Comparison of ENCODE assay signal across 18 cellular contexts in genomic region chr2:10597956-10598355, GRCh38.
DNase-seq lines count a peak whose midpoint lies in the region; ATAC-seq and TF ChIP-seq lines count a peak whose summit lies in the region.
"Had no signal": no experiment of that assay in that cellular context is flagged by ENCODE, and none has a peak within 500 bp of the region (broad histone marks: within the 10 kb centered on the region; RNA-seq: fewer than 3 reads in every experiment).

No MANE protein-coding gene starts in this region.

- H3K9me3 ChIP-seq in suprapubic skin = no peaks in the 10 kb centered on the region

- peaks cover 13% of the 10 kb centered on the region for H3K9me3 Mint-ChIP-seq in nephron progenitor cell
- H3K9me3 Mint-ChIP-seq: CD4-positive, alpha-beta T cell had no signal

- 52% methylated on average over 14 of the region's 14 CpGs for WGBS in suprapubic skin

- H3K4me3 Mint-ChIP-seq in nephron progenitor cell = no peak overlapping the region
- H3K4me3 Mint-ChIP-seq: CD4-positive, alpha-beta T cell had no signal

- H3K27ac ChIP-seq in foreskin keratinocyte (peak overlapping the region; percentile 32), suprapubic skin (no peak overlapping the region)

- H3K36me3 ChIP-seq in suprapubic skin = peaks cover 33% of the 10 kb centered on the region

- H3K4me1 ChIP-seq in foreskin keratinocyte = peaks cover 32% of the 10 kb centered on the region
- H3K4me1 ChIP-seq in suprapubic skin = peaks cover 7% of the 10 kb centered on the region

- peaks cover 66% of the 10 kb centered on the region for H3K36me3 Mint-ChIP-seq in nephron progenitor cell (ENCODE audit: low read depth)

- no peak for TF ChIP-seq POLR2A in suprapubic skin (IDR thresholded peaks at IDR 0.05)

- no peaks in the 10 kb centered on the region for H3K27me3 Mint-ChIP-seq in nephron progenitor cell (ENCODE audit: low read depth, poor library complexity)
- H3K27me3 Mint-ChIP-seq: CD4-positive, alpha-beta T cell had no signal

- peak overlapping the region; percentile 55 for H3K27ac Mint-ChIP-seq in nephron progenitor cell
- H3K27ac Mint-ChIP-seq: CD4-positive, alpha-beta T cell had no signal

- peaks cover 19% of the 10 kb centered on the region for H3K4me1 Mint-ChIP-seq in nephron progenitor cell

- no peak overlapping the region for H3K4me3 ChIP-seq in suprapubic skin

- peak; percentile 38 for DNase-seq in HT-29 (ENCODE audit: low spot score)
- DNase-seq in foreskin keratinocyte = peak; percentile 76 to 89
- DNase-seq in nephron progenitor cell = no peak
- DNase-seq in DMS 273 (lab: John Stamatoyannopoulos, UW; ENCODE audit: unreplicated experiment) = no peak
- DNase-seq in suprapubic skin (ENCODE audit: low spot score in 2 of 2) = no peak
- DNase-seq: ACHN; CD4-positive, alpha-beta T cell; DND-41; GF-D8; GOT3; NCI-H146; NCI-H2081 treated with DMSO at 0.1 percent for 48 hours; NCI-H226; NCI-H69; NK-92 treated with Interleukin-12 subunit alpha and Interleukin-12 subunit beta, amount 100 ng/mL, for 24 hours; OCI-M1 had no signal

- TF ChIP-seq EP300 in suprapubic skin (IDR thresholded peaks at IDR 0.05) = no peak

- TF ChIP-seq CTCF in foreskin keratinocyte (conservative IDR thresholded peaks at IDR 0.05) (no peak), nephron progenitor cell (IDR thresholded peaks at IDR 0.05) (no peak), suprapubic skin (IDR thresholded peaks at IDR 0.05) (no peak)

- ATAC-seq in SK-N-SH treated with all-trans-retinoic acid at 6 μM for 48 hours (peak; percentile 95), foreskin keratinocyte (peak; percentile 58), HG03135 (IDR thresholded peaks at IDR 0.05; ENCODE audit: unreplicated experiment) (no peak)

- H3K27me3 ChIP-seq in foreskin keratinocyte (no peaks in the 10 kb centered on the region), suprapubic skin (no peaks in the 10 kb centered on the region)

TF ChIP-seq in SK-N-SH treated with all-trans-retinoic acid at 6 μM for 48 hours, 23 proteins besides CTCF, POLR2A, EP300 and RAD21:
- TF ChIP-seq ESRRG (CRISPR knock-in tag; IDR thresholded peaks at IDR 0.05) (0 out of 2 replicates have a peak, but pooled peaks have one; percentile 47), ZNF565 (CRISPR knock-in tag; conservative IDR thresholded peaks at IDR 0.05; ENCODE audit: low read depth) (no peak), ISL1 (CRISPR knock-in tag; IDR thresholded peaks at IDR 0.05) (peak; percentile 83), POU6F1 (CRISPR knock-in tag; IDR thresholded peaks at IDR 0.05; ENCODE audit: borderline replicate concordance, low read depth) (no peak), CREB5 (CRISPR knock-in tag; IDR thresholded peaks at IDR 0.05; ENCODE audit: low read depth) (peak; percentile 58; the same call in 1 of the 2 replicates), ZFP3 (CRISPR knock-in tag; IDR thresholded peaks at IDR 0.05) (no peak), PATZ1 (CRISPR knock-in tag; IDR thresholded peaks at IDR 0.05; ENCODE audit: borderline replicate concordance) (no peak), TSHZ2 (CRISPR knock-in tag; IDR thresholded peaks at IDR 0.05) (no peak), TOX (CRISPR knock-in tag; IDR thresholded peaks at IDR 0.05; ENCODE audit: borderline replicate concordance) (no peak), BACH2 (CRISPR knock-in tag; IDR thresholded peaks at IDR 0.05; ENCODE audit: borderline replicate concordance) (no peak), TCF4 (CRISPR knock-in tag; IDR thresholded peaks at IDR 0.05; ENCODE audit: borderline replicate concordance) (no peak)

Comparison
In these comparisons a context has a peak if more than half of its experiments do, and no peak if none do; other contexts are left out.
1. DNase-seq: peak in HT-29 (single experiment) and foreskin keratinocyte (2 of 2); none in nephron progenitor cell (single experiment), DMS 273 (single experiment) and suprapubic skin (0 of 2).